In genomic region chr15:99631256-99631655, GRCh38 we compare ENCODE assay signal across 1 cellular context.
TF ChIP-seq lines count a peak whose summit lies in the region.

No MANE protein-coding gene starts in this region.

TF ChIP-seq in GM23338, 12 proteins besides CTCF, POLR2A, EP300 and RAD21 (continued from another document):
- TF ChIP-seq REST (IDR thresholded peaks at IDR 0.05; ENCODE audit: unreplicated experiment) (no peak), EZH2phosphoT487 (IDR thresholded peaks at IDR 0.05; ENCODE audit: unreplicated experiment) (no peak), ZNF114 (CRISPR knock-in tag; IDR thresholded peaks at IDR 0.05) (no peak), JUNB (IDR thresholded peaks at IDR 0.05; ENCODE audit: unreplicated experiment) (no peak), CREB1 (CRISPR knock-in tag; IDR thresholded peaks at IDR 0.05; ENCODE audit: low read depth) (no peak), POLR2AphosphoS5 (IDR thresholded peaks at IDR 0.05; ENCODE audit: low read depth) (no peak)
